In genomic region chr16:47143329-47143676, GRCh38 we compare ENCODE assay signal across 1 cellular context.
TF ChIP-seq lines count a peak whose summit lies in the region.

No MANE protein-coding gene starts in this region.

TF ChIP-seq in HepG2, 621 proteins besides CTCF, POLR2A, EP300 and RAD21 (continued from another document and continues in another):
- TF ChIP-seq, protein P1, sequence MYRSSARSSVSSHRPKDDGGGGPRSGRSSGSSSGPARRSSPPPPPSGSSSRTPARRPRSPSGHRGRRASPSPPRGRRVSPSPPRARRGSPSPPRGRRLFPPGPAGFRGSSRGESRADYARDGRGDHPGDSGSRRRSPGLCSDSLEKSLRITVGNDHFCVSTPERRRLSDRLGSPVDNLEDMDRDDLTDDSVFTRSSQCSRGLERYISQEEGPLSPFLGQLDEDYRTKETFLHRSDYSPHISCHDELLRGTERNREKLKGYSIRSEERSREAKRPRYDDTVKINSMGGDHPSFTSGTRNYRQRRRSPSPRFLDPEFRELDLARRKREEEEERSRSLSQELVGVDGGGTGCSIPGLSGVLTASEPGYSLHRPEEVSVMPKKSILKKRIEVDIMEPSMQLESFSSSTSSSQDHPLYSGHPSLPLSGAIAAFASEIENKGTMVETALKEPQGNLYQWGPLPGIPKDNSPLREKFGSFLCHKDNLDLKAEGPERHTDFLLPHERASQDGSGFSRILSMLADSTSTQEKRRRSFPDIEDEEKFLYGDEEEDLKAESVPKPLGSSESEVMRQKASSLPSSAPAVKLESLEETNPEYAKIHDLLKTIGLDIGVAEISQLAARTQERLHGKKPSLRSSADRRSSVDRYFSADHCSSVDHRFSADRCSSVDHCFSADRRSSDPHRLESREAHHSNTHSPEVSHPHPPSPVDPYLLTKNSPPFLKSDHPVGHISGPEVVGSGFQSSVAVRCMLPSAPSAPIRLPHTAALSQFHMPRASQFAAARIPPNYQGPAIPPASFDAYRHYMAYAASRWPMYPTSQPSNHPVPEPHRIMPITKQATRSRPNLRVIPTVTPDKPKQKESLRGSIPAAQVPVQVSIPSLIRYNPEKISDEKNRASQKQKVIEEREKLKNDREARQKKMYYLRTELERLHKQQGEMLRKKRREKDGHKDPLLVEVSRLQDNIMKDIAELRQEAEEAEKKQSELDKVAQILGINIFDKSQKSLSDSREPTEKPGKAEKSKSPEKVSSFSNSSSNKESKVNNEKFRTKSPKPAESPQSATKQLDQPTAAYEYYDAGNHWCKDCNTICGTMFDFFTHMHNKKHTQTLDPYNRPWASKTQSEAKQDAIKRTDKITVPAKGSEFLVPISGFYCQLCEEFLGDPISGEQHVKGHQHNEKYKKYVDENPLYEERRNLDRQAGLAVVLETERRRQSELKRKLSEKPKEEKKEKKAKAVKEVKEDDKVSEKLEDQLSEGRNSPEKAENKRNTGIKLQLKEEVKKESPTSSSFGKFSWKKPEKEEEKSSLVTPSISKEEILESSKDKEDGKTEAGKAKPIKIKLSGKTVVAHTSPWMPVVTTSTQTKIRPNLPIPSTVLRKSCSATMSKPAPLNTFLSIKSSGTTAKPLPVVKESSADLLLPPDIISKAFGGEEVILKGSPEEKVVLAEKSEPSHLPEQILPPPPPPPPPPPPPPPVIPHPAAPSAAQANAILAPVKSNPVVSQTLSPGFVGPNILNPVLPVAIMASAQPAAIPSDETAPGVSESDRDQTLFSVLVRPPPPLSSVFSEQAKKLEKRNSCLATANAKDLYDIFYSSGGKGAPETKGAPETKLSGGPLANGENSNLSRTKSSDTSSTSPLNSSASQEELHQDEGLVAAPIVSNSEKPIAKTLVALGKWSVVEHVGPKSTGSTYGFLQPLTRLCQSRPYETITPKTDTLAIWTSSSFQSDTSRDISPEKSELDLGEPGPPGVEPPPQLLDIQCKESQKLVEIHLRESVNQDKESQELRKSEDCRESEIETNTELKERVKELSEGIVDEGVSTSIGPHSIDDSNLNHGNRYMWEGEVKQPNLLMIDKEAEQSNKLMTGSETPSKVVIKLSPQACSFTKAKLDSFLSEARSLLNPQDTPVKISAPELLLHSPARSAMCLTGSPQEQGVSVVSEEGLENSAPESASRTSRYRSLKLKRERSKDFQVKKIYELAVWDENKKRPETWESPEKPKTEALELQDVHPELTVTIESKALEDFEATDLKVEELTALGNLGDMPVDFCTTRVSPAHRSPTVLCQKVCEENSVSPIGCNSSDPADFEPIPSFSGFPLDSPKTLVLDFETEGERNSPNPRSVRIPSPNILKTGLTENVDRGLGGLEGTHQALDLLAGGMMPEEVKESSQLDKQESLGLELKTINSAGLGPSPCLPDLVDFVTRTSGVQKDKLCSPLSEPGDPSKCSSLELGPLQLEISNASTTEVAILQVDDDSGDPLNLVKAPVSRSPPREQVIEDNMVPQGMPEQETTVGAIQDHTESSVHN (CRISPR knock-in tag; IDR thresholded peaks at IDR 0.05), result no peak
- no peak for TF ChIP-seq ZNF878 (CRISPR knock-in tag; IDR thresholded peaks at IDR 0.05)
- TF ChIP-seq BATF2 (CRISPR knock-in tag; IDR thresholded peaks at IDR 0.05), result no peak
- peak; percentile 90; the same call in 1 of the 2 replicates for TF ChIP-seq TMF1 (CRISPR knock-in tag; IDR thresholded peaks at IDR 0.05; ENCODE audit: low read depth)
- no peak for TF ChIP-seq IRF2 (CRISPR knock-in tag; IDR thresholded peaks at IDR 0.05)
- peak; percentile 78 for TF ChIP-seq HNRNPLL (IDR thresholded peaks at IDR 0.05; ENCODE audit: low read depth, low read length, poor library complexity, severe bottlenecking)
- peak; percentile 80 for TF ChIP-seq STAG1 (CRISPR knock-in tag; IDR thresholded peaks at IDR 0.05)
- TF ChIP-seq ATF3 (CRISPR knock-in tag; IDR thresholded peaks at IDR 0.05), result no peak
- TF ChIP-seq HOXA9 (CRISPR knock-in tag; IDR thresholded peaks at IDR 0.05; ENCODE audit: borderline replicate concordance), result peak; percentile 53; the same call in 1 of the 2 replicates
- TF ChIP-seq ARID2 (CRISPR knock-in tag; IDR thresholded peaks at IDR 0.05; ENCODE audit: borderline replicate concordance), result 0 out of 2 replicates have a peak, but pooled peaks have one; percentile 28
- peak; percentile 44; the same call in 1 of the 2 replicates for TF ChIP-seq BCL6 (CRISPR knock-in tag; IDR thresholded peaks at IDR 0.05)
- TF ChIP-seq CBX1 (IDR thresholded peaks at IDR 0.05; ENCODE audit: low read depth), result no peak
- peak; percentile 38; the same call in 1 of the 2 replicates for TF ChIP-seq HDAC1 (CRISPR knock-in tag; IDR thresholded peaks at IDR 0.05)
- TF ChIP-seq ATF7-NPFF (CRISPR knock-in tag; IDR thresholded peaks at IDR 0.05; ENCODE audit: low read depth), result peak; percentile 57
- TF ChIP-seq IKZF4 (CRISPR knock-in tag; IDR thresholded peaks at IDR 0.05; ENCODE audit: borderline replicate concordance, low read depth, not compliant biosample characterization), result peak; percentile 63
- no peak for TF ChIP-seq RCOR2 (CRISPR knock-in tag; IDR thresholded peaks at IDR 0.05)
- TF ChIP-seq FOXC1 (CRISPR knock-in tag; IDR thresholded peaks at IDR 0.05; ENCODE audit: borderline replicate concordance), result 0 out of 2 replicates have a peak, but pooled peaks have one; percentile 63
- TF ChIP-seq, protein P2, sequence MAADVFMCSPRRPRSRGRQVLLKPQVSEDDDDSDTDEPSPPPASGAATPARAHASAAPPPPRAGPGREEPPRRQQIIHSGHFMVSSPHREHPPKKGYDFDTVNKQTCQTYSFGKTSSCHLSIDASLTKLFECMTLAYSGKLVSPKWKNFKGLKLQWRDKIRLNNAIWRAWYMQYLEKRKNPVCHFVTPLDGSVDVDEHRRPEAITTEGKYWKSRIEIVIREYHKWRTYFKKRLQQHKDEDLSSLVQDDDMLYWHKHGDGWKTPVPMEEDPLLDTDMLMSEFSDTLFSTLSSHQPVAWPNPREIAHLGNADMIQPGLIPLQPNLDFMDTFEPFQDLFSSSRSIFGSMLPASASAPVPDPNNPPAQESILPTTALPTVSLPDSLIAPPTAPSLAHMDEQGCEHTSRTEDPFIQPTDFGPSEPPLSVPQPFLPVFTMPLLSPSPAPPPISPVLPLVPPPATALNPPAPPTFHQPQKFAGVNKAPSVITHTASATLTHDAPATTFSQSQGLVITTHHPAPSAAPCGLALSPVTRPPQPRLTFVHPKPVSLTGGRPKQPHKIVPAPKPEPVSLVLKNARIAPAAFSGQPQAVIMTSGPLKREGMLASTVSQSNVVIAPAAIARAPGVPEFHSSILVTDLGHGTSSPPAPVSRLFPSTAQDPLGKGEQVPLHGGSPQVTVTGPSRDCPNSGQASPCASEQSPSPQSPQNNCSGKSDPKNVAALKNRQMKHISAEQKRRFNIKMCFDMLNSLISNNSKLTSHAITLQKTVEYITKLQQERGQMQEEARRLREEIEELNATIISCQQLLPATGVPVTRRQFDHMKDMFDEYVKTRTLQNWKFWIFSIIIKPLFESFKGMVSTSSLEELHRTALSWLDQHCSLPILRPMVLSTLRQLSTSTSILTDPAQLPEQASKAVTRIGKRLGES (CRISPR knock-in tag; IDR thresholded peaks at IDR 0.05; ENCODE audit: borderline replicate concordance), result peak; percentile 75; the same call in 1 of the 2 replicates
- TF ChIP-seq ZNF577 (CRISPR knock-in tag; IDR thresholded peaks at IDR 0.05; ENCODE audit: borderline replicate concordance, low read depth), result no peak
- TF ChIP-seq ZNF547 (CRISPR knock-in tag; IDR thresholded peaks at IDR 0.05), result peak; percentile 54
- peak; percentile 34; the same call in 1 of the 3 replicates for TF ChIP-seq MXI1 (IDR thresholded peaks at IDR 0.05; ENCODE audit: borderline replicate concordance, low read depth, low read length)
- TF ChIP-seq TCF12 (IDR thresholded peaks at IDR 0.05), result no peak
- TF ChIP-seq TCF12 (CRISPR knock-in tag; IDR thresholded peaks at IDR 0.05), result 0 out of 2 replicates have a peak, but pooled peaks have one; percentile 5
- peak; percentile 66; the same call in 1 of the 2 replicates for TF ChIP-seq ZNF446 (CRISPR knock-in tag; IDR thresholded peaks at IDR 0.05)
- 0 out of 2 replicates have a peak, but pooled peaks have one; percentile 16 for TF ChIP-seq SPEN (CRISPR knock-in tag; IDR thresholded peaks at IDR 0.05; ENCODE audit: low read depth)
- TF ChIP-seq, protein P3, sequence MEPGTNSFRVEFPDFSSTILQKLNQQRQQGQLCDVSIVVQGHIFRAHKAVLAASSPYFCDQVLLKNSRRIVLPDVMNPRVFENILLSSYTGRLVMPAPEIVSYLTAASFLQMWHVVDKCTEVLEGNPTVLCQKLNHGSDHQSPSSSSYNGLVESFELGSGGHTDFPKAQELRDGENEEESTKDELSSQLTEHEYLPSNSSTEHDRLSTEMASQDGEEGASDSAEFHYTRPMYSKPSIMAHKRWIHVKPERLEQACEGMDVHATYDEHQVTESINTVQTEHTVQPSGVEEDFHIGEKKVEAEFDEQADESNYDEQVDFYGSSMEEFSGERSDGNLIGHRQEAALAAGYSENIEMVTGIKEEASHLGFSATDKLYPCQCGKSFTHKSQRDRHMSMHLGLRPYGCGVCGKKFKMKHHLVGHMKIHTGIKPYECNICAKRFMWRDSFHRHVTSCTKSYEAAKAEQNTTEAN (CRISPR knock-in tag; conservative IDR thresholded peaks at IDR 0.05), result peak; percentile 75
- TF ChIP-seq ZNF724P (CRISPR knock-in tag; IDR thresholded peaks at IDR 0.05; ENCODE audit: borderline replicate concordance), result peak; percentile 71; the same call in 1 of the 2 replicates
- peak; percentile 52; the same call in 1 of the 2 replicates for TF ChIP-seq TOPORS (CRISPR knock-in tag; IDR thresholded peaks at IDR 0.05)
- TF ChIP-seq ZBTB38 (CRISPR knock-in tag; IDR thresholded peaks at IDR 0.05), result 0 out of 2 replicates have a peak, but pooled peaks have one; percentile 35
- TF ChIP-seq, protein P4, sequence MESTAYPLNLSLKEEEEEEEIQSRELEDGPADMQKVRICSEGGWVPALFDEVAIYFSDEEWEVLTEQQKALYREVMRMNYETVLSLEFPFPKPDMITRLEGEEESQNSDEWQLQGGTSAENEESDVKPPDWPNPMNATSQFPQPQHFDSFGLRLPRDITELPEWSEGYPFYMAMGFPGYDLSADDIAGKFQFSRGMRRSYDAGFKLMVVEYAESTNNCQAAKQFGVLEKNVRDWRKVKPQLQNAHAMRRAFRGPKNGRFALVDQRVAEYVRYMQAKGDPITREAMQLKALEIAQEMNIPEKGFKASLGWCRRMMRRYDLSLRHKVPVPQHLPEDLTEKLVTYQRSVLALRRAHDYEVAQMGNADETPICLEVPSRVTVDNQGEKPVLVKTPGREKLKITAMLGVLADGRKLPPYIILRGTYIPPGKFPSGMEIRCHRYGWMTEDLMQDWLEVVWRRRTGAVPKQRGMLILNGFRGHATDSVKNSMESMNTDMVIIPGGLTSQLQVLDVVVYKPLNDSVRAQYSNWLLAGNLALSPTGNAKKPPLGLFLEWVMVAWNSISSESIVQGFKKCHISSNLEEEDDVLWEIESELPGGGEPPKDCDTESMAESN (CRISPR knock-in tag; conservative IDR thresholded peaks at IDR 0.05), result peak; percentile 69
- TF ChIP-seq ZNF615 (CRISPR knock-in tag; IDR thresholded peaks at IDR 0.05; ENCODE audit: borderline replicate concordance), result no peak
- no peak for TF ChIP-seq ZNF337 (CRISPR knock-in tag; IDR thresholded peaks at IDR 0.05; ENCODE audit: borderline replicate concordance, low read depth)
- TF ChIP-seq MEIS2 (CRISPR knock-in tag; IDR thresholded peaks at IDR 0.05), result peak; percentile 69; the same call in 1 of the 2 replicates
- no peak for TF ChIP-seq SATB2 (CRISPR knock-in tag; IDR thresholded peaks at IDR 0.05)
- TF ChIP-seq XRCC5 (optimal IDR thresholded peaks at IDR 0.05; ENCODE audit: low read length), result peak; percentile 76
- TF ChIP-seq ZFX (CRISPR knock-in tag; IDR thresholded peaks at IDR 0.05; ENCODE audit: low read depth), result peak; percentile 67
- TF ChIP-seq MBD4 (IDR thresholded peaks at IDR 0.05; ENCODE audit: borderline replicate concordance, low read length), result no peak
- no peak for TF ChIP-seq ATF4 (CRISPR knock-in tag; IDR thresholded peaks at IDR 0.05)
- TF ChIP-seq, protein P5, sequence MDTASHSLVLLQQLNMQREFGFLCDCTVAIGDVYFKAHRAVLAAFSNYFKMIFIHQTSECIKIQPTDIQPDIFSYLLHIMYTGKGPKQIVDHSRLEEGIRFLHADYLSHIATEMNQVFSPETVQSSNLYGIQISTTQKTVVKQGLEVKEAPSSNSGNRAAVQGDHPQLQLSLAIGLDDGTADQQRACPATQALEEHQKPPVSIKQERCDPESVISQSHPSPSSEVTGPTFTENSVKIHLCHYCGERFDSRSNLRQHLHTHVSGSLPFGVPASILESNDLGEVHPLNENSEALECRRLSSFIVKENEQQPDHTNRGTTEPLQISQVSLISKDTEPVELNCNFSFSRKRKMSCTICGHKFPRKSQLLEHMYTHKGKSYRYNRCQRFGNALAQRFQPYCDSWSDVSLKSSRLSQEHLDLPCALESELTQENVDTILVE (CRISPR knock-in tag; IDR thresholded peaks at IDR 0.05), result no peak
